In the genomic region with DNA sequence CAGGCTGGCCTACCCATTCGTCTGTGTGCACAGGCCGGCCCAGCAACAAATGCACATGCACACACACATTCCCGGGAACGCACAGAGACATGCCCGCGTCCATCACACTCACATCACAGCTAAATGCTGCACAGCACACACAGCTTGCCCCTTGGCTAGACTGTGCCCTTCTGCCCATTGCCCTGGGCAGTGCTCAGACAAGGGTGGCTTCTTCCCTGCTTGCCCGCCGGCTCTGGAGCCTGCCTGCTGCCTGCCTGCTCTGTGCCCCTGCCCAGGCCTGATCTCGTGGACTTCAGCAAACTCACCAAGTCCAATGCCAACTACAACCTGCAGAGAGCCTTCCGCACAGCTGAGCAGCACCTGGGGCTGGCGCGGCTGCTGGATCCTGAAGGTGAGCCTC, we compare ENCODE assay signal across 34 cellular contexts.
"Had no signal": no experiment of that assay in that cellular context is flagged by ENCODE, and none has a peak within 500 bp of the region (broad histone marks: within the 10 kb centered on the region; RNA-seq: fewer than 3 reads in every experiment).

No MANE protein-coding gene starts in this region.

- H3K9me3 ChIP-seq: heart left ventricle, left lung, lower lobe of right lung, neutrophil, ovary, stomach, testis, thyroid gland, upper lobe of right lung, uterus had no signal

- H3K9me3 Mint-ChIP-seq: immature natural killer cell; naive B cell; stimulated activated naive B cell treated with anti-CD40 and anti-IgM and Interleukin-4, amounts not matched to agents 10 μg/mL and 1 μg/mL and 100 μg/mL, for 72 hours had no signal

- FAIRE-seq: islet of Langerhans, kidney had no signal

- H3K4me1 ChIP-seq: heart left ventricle, left lung, lower lobe of right lung, stomach, testis, upper lobe of right lung, uterus had no signal

- H3K4me3 ChIP-seq: heart left ventricle, left lung, lower lobe of right lung, ovary, skin epidermis, stomach, testis, thyroid gland, upper lobe of right lung, uterus had no signal

- H3K36me3 ChIP-seq: left lung, lower lobe of right lung, neutrophil, ovary, thyroid gland, upper lobe of right lung, uterus had no signal

- DNase-seq: heart left ventricle; hypothalamus; immature natural killer cell; kidney; left colon; left lung; lower lobe of right lung; mammary epithelial cell; mesendoderm; naive B cell; occipital lobe; ovary; retina; right cardiac atrium; stimulated activated CD4-positive, alpha-beta T cell treated with anti-CD3 and anti-CD28 coated beads, Interleukin-12 subunit alpha, Interleukin-12 subunit beta, amount 100 ng/mL, for 4 hours; stimulated activated CD4-positive, alpha-beta T cell treated with anti-CD3 and anti-CD28 coated beads, Interleukin-15, amount 100 ng/mL, for 24 hours; stimulated activated CD4-positive, alpha-beta T cell treated with anti-CD3 and anti-CD28 coated beads, Interleukin-2, amount 100 ng/mL, for 24 hours; stimulated activated CD4-positive, alpha-beta T cell treated with anti-CD3 and anti-CD28 coated beads, Interleukin-4, amount 100 ng/mL, for 1 hour; stimulated activated naive B cell treated with anti-CD40 and anti-IgM and Interleukin-4, amounts not matched to agents 10 μg/mL and 1 μg/mL and 100 μg/mL, for 72 hours; stimulated activated naive CD8-positive, alpha-beta T cell treated with anti-CD3 and anti-CD28 coated beads, Interleukin-15, Interleukin-2, amounts not matched to agents 100 U/mL and 50 U/mL, for 24 hours; stomach; testis; thyroid gland; trophoblast cell; upper lobe of right lung; uterus had no signal

- H3K4me3 Mint-ChIP-seq: immature natural killer cell; mesothelial cell of epicardium; nephron; neural crest cell; stimulated activated naive B cell treated with anti-CD40 and anti-IgM and Interleukin-4, amounts not matched to agents 10 μg/mL and 1 μg/mL and 100 μg/mL, for 72 hours had no signal

- H3K4me1 Mint-ChIP-seq: immature natural killer cell, mesothelial cell of epicardium, naive B cell, nephron, neural crest cell had no signal

- ATAC-seq: left colon; left lung; right cardiac atrium; sciatic nerve; stimulated activated naive B cell treated with anti-CD40 and anti-IgM and Interleukin-4, amounts not matched to agents 10 μg/mL and 1 μg/mL and 100 μg/mL, for 72 hours; stimulated activated naive CD8-positive, alpha-beta T cell treated with anti-CD3 and anti-CD28 coated beads, Interleukin-15, Interleukin-2, amounts not matched to agents 100 U/mL and 50 U/mL, for 24 hours; upper lobe of right lung had no signal

- H3K27me3 ChIP-seq: heart left ventricle, ovary, stomach, testis, thyroid gland, upper lobe of right lung, uterus had no signal

- H3K27ac ChIP-seq: heart left ventricle, left lung, lower lobe of right lung, neutrophil, ovary, skin epidermis, stomach, testis, thyroid gland, upper lobe of right lung, uterus had no signal

- H3K36me3 Mint-ChIP-seq: immature natural killer cell; mesothelial cell of epicardium; naive B cell; stimulated activated naive B cell treated with anti-CD40 and anti-IgM and Interleukin-4, amounts not matched to agents 10 μg/mL and 1 μg/mL and 100 μg/mL, for 72 hours had no signal

- H3K27ac Mint-ChIP-seq: immature natural killer cell; mesothelial cell of epicardium; nephron; progenitor cell of endocrine pancreas; stimulated activated naive B cell treated with anti-CD40 and anti-IgM and Interleukin-4, amounts not matched to agents 10 μg/mL and 1 μg/mL and 100 μg/mL, for 72 hours had no signal
